8 cellular contexts compared by ENCODE assay signal in genomic region chr1:183023601-183024351, GRCh38. TPM values are rescaled to one million over a fixed set of nuclear protein-coding genes. Genes with fewer than 3 reads are reported as not detected.
DNase-seq lines count a peak whose midpoint lies in the region; ATAC-seq, FAIRE-seq and TF ChIP-seq lines count a peak whose summit lies in the region.

No MANE protein-coding gene starts in this region.

- FAIRE-seq in GM19239 (lab: Jason Lieb, UNC), result peak; percentile 51

- peaks cover 4% of the 10 kb centered on the region for H3K9me3 Mint-ChIP-seq in CD8-positive, alpha-beta T cell
- no peaks in the 10 kb centered on the region for H3K9me3 Mint-ChIP-seq in activated T-cell treated with anti-CD3 and anti-CD28 coated beads, Interleukin-2, amount 50 U/mL, for 24 hours

- no peaks in the 10 kb centered on the region for H3K36me3 ChIP-seq in CD8-positive, alpha-beta T cell (ENCODE audit: insufficient read depth, low read length)
- H3K36me3 ChIP-seq in neuronal stem cell (replicated peaks in 1 of 2; ENCODE audit: control insufficient read depth in 2 of 2, insufficient read depth in 2 of 2, low read length in 2 of 2), result peaks cover 0 to 15% of the 10 kb centered on the region in 2 donors

- peak overlapping the region; percentile 59 for H2BK12ac ChIP-seq in neuronal stem cell (ENCODE audit: low read length)

- CTCF ChIA-PET in CD8-positive, alpha-beta T cell (lab: Charles Lee), result no interaction called here

- H3K27ac Mint-ChIP-seq in CD8-positive, alpha-beta T cell, result no peak overlapping the region
- H3K27ac Mint-ChIP-seq in activated T-cell treated with anti-CD3 and anti-CD28 coated beads, Interleukin-2, amount 50 U/mL, for 24 hours, result peak overlapping the region; percentile 23

- H3K36me3 Mint-ChIP-seq in CD8-positive, alpha-beta T cell, result no peaks in the 10 kb centered on the region
- H3K36me3 Mint-ChIP-seq in activated T-cell treated with anti-CD3 and anti-CD28 coated beads, Interleukin-2, amount 50 U/mL, for 24 hours (ENCODE audit: low read depth), result no peaks in the 10 kb centered on the region

- no peaks in the 10 kb centered on the region for H3K9me3 ChIP-seq in CD8-positive, alpha-beta T cell (ENCODE audit: low read length)
- H3K9me3 ChIP-seq in neuronal stem cell (replicated peaks in 1 of 2; ENCODE audit: control insufficient read depth in 2 of 2, insufficient read depth in 1 of 2, low read depth in 1 of 2, low read length in 2 of 2), result no peaks in the 10 kb centered on the region

- H3K4me3 Mint-ChIP-seq in CD8-positive, alpha-beta T cell, result peak overlapping the region; percentile 83
- H3K4me3 Mint-ChIP-seq in activated T-cell treated with anti-CD3 and anti-CD28 coated beads, Interleukin-2, amount 50 U/mL, for 24 hours, result peak overlapping the region; percentile 73

- H2BK15ac ChIP-seq in neuronal stem cell (ENCODE audit: low read length), result no peak overlapping the region

- H4K8ac ChIP-seq in neuronal stem cell (ENCODE audit: low read depth, low read length), result no peak overlapping the region

- H3K4ac ChIP-seq in neuronal stem cell (ENCODE audit: low read length), result no peak overlapping the region

- H3K4me1 ChIP-seq in CD8-positive, alpha-beta T cell (ENCODE audit: insufficient read depth, low read length), result peaks cover 9% of the 10 kb centered on the region
- peaks cover 34% of the 10 kb centered on the region for H3K4me1 ChIP-seq in foreskin keratinocyte
- H3K4me1 ChIP-seq in neuronal stem cell (ENCODE audit: control insufficient read depth in 2 of 2, insufficient read depth in 1 of 2, low read depth in 1 of 2, low read length in 2 of 2), result peaks cover 9 to 23% of the 10 kb centered on the region in 2 donors

- no peak overlapping the region for H3K27ac ChIP-seq in CD8-positive, alpha-beta T cell (ENCODE audit: low read depth, low read length)
- peak overlapping the region; percentile 61 for H3K27ac ChIP-seq in foreskin keratinocyte
- H3K27ac ChIP-seq in neuronal stem cell (replicated peaks; ENCODE audit: low read length), result peak overlapping the region; percentile 93

- H3K23ac ChIP-seq in neuronal stem cell (ENCODE audit: low read depth, low read length, poor library complexity), result peak overlapping the region; percentile 45

- intact Hi-C loops in CD8-positive, alpha-beta T cell (cut with DNase I, micrococcal nuclease), result no loop called here

- no CpG with 5 or more reads among the region's 71 CpGs for WGBS in neuronal stem cell (ENCODE audit: extremely low coverage in 2 of 2, insufficient read length in 2 of 2, insufficient replicate concordance in 1 of 2), 2 donors

- peak; percentile 52 for ATAC-seq in CD8-positive, alpha-beta T cell
- ATAC-seq in HG03175 (IDR thresholded peaks at IDR 0.05; ENCODE audit: unreplicated experiment) (peak; percentile 80), foreskin keratinocyte (peak; percentile 64)

- peak overlapping the region; percentile 95 for H3K4me2 ChIP-seq in neuronal stem cell (ENCODE audit: insufficient read depth, low read length, poor library complexity, severe bottlenecking)

- peaks cover 27% of the 10 kb centered on the region for H3K27me3 ChIP-seq in CD8-positive, alpha-beta T cell (ENCODE audit: insufficient read depth, low read length)
- no peaks in the 10 kb centered on the region for H3K27me3 ChIP-seq in foreskin keratinocyte
- no peaks in the 10 kb centered on the region for H3K27me3 ChIP-seq in neuronal stem cell (ENCODE audit: control insufficient read depth in 3 of 3, insufficient read depth in 3 of 3, low read depth in 1 of 3, low read length in 3 of 3)

- H3K4me3 ChIP-seq in CD8-positive, alpha-beta T cell (ENCODE audit: low read depth, low read length), result peak overlapping the region; percentile 27
- peak overlapping the region; percentile 91 to 96 for H3K4me3 ChIP-seq in neuronal stem cell (ENCODE audit: low read length in 2 of 2)

- H3K27me3 Mint-ChIP-seq in CD8-positive, alpha-beta T cell (ENCODE audit: low read depth), result peaks cover 63% of the 10 kb centered on the region
- H3K27me3 Mint-ChIP-seq in activated T-cell treated with anti-CD3 and anti-CD28 coated beads, Interleukin-2, amount 50 U/mL, for 24 hours, result peaks cover 76% of the 10 kb centered on the region

- H2AFZ ChIP-seq in neuronal stem cell (ENCODE audit: low read length), result peak overlapping the region; percentile 84

- H2AK5ac ChIP-seq in neuronal stem cell (ENCODE audit: low read depth, low read length), result no peak overlapping the region

- TF ChIP-seq CTCF in CD8-positive, alpha-beta T cell (IDR thresholded peaks at IDR 0.05), result no peak
- peak; percentile 71 for TF ChIP-seq CTCF in foreskin keratinocyte (conservative IDR thresholded peaks at IDR 0.05)

- H4K91ac ChIP-seq in neuronal stem cell (ENCODE audit: low read depth, low read length, poor library complexity), result no peak overlapping the region

- H3K4me1 Mint-ChIP-seq in CD8-positive, alpha-beta T cell (ENCODE audit: low read depth), result peaks cover 18% of the 10 kb centered on the region
- peaks cover 19% of the 10 kb centered on the region for H3K4me1 Mint-ChIP-seq in activated T-cell treated with anti-CD3 and anti-CD28 coated beads, Interleukin-2, amount 50 U/mL, for 24 hours (ENCODE audit: low read depth)

- H3K14ac ChIP-seq in neuronal stem cell (ENCODE audit: low read length), result no peak overlapping the region

- peak overlapping the region; percentile 99 for H3K18ac ChIP-seq in neuronal stem cell (ENCODE audit: low read length)

- POLR2A ChIA-PET in CD8-positive, alpha-beta T cell (lab: Charles Lee), result no interaction called here

- peak in 3 of 7 experiments; percentile 13 to 52 (median 16) for DNase-seq in CD8-positive, alpha-beta T cell
- DNase-seq in GM19239 (ENCODE audit: insufficient read length, low spot score), result peak; percentile 56
- peak; percentile 69 for DNase-seq in NCI-H460 (ENCODE audit: extremely low read depth, low read depth)
- peak; percentile 59 for DNase-seq in activated T-cell treated with anti-CD3 and anti-CD28 coated beads, Interleukin-2, amount 50 U/mL, for 24 hours
- DNase-seq in foreskin keratinocyte, result peak in 1 of 2 donors; percentile 76
- peak; percentile 48 for DNase-seq in neuronal stem cell (ENCODE audit: low spot score)
- no peak for DNase-seq in GF-D8 (lab: John Stamatoyannopoulos, UW)

- H2BK5ac ChIP-seq in neuronal stem cell (ENCODE audit: low read length), result peak overlapping the region; percentile 96

- no peak overlapping the region for H2BK120ac ChIP-seq in neuronal stem cell (ENCODE audit: low read depth, low read length)

- no peaks in the 10 kb centered on the region for H3K79me1 ChIP-seq in neuronal stem cell (ENCODE audit: low read depth, low read length)

- peak overlapping the region; percentile 97 for H3K9ac ChIP-seq in neuronal stem cell (ENCODE audit: low read depth, low read length, poor library complexity)

RNA-seq across cellular contexts. Expression of gene LAMC1, which starts 0.6 kb away (rescaled TPM):
- under 1 TPM in 1 of 2 experiments, not detected in 1; 0.50 TPM for total RNA-seq in CD8-positive, alpha-beta T cell
- 540 and 549 TPM in 2 replicates for total RNA-seq in NCI-H460 (2014; rRNA removed; shearing (Covaris generic))
- 258 and 294 TPM in 2 replicates for polyA plus RNA-seq in NCI-H460 (2014; cell fraction: nucleus; rRNA removed)
- total RNA-seq in foreskin keratinocyte, result 93.6 and 109 TPM in 2 replicates
- polyA plus RNA-seq in foreskin keratinocyte, result 30.3 and 34.0 TPM in 2 replicates
- polyA plus RNA-seq in neuronal stem cell (2013, experiment 1 of 2), result 51.9 TPM
- polyA plus RNA-seq in neuronal stem cell (2013, experiment 2 of 2), result 48.3 TPM

Comparison
In these comparisons a context has a peak if more than half of its experiments do, and no peak if none do; other contexts are left out.
1. RNA of gene LAMC1, which starts 0.6 kb away (total RNA-seq): 540 to 549 TPM in NCI-H460 and 93.6 to 109 TPM in foreskin keratinocyte; 0.50 TPM in CD8-positive, alpha-beta T cell; every median in the first group is over 10 times any median in the second.
2. Peak in every context shown above with its lines, with median percentiles within 50 percentile points of each other: ATAC-seq.